8 cellular contexts compared by ENCODE assay signal in the genomic region with DNA sequence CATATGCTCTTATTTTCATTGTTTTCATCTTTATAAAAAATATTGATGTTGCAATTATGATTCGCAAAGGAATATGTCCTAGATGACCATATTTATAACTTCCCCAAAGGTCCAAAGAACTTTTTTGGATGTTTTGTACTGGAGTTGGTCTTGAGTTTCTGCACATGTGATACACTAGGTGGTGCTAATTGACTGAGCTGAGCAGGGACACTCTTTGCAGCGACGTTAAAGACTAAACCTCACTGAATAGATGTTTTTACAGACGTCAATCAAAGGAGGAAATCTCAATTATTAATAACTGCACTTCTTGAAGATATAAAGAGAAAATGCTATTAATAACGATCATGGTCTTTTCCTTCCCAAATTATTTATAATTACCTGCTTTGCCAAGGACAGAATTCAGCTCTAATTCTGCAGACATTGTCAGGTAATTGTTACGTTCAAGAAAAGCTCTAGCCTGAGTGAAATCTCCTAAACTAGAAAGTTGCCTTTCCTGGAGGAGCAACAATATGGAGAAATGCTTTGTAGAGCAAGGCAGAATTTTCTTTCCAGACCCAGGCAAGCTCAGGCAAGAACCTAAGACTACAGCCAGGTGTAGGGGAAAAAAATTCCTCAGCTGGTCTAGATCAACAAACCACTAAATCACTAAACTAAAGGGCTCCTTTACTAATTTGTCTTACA.
DNase-seq lines count a peak whose midpoint lies in the region; ATAC-seq and TF ChIP-seq lines count a peak whose summit lies in the region.

No MANE protein-coding gene starts in this region.

- no peak overlapping the region for H3K4me2 ChIP-seq in MM.1S (ENCODE audit: low read depth, low read length)

- TF ChIP-seq CTCF in 22Rv1 (IDR thresholded peaks at IDR 0.05), result peak; percentile 85
- TF ChIP-seq CTCF in MM.1S (IDR thresholded peaks at IDR 0.05; ENCODE audit: low read length), result peak; percentile 88
- TF ChIP-seq CTCF in right lobe of liver (IDR thresholded peaks at IDR 0.05), result peak; percentile 57 to 68 (median 64)

- H3K9me3 ChIP-seq in MM.1S (replicated peaks; ENCODE audit: insufficient read depth, low read length) (no peaks in the 10 kb centered on the region), right lobe of liver (no peaks in the 10 kb centered on the region)

- H4K20me1 ChIP-seq in MM.1S (ENCODE audit: insufficient read depth, low read length), result no peaks in the 10 kb centered on the region

- H3K9me2 ChIP-seq in MM.1S (replicated peaks; ENCODE audit: insufficient read depth, low read length), result no peaks in the 10 kb centered on the region

- H3K36me3 ChIP-seq in MM.1S (replicated peaks; ENCODE audit: insufficient read depth, low read length) (no peaks in the 10 kb centered on the region), right lobe of liver (no peaks in the 10 kb centered on the region)

- H3K4me3 ChIP-seq in MM.1S (ENCODE audit: low read length), result no peak overlapping the region
- no peak overlapping the region for H3K4me3 ChIP-seq in right lobe of liver

- no peak overlapping the region for H3K9ac ChIP-seq in MM.1S (ENCODE audit: low read length)

- H3K4me1 ChIP-seq in MM.1S (ENCODE audit: low read length) (peaks cover 12% of the 10 kb centered on the region; the same call in 1 of the 2 replicates), right lobe of liver (no peaks in the 10 kb centered on the region)

- H2AFZ ChIP-seq in MM.1S (ENCODE audit: low read length), result no peak overlapping the region

- 13% methylated on average over 6 of the region's 6 CpGs for WGBS in right lobe of liver (ENCODE audit: insufficient coverage, low coverage, low lambda C conversion rate, missing lambda C conversion rate)

- TF ChIP-seq POLR2A in right lobe of liver (IDR thresholded peaks at IDR 0.05), result no peak

- peak; percentile 83 to 85 (median 84) for ATAC-seq in right lobe of liver
- no peak for ATAC-seq in GM21360 (IDR thresholded peaks at IDR 0.05; ENCODE audit: unreplicated experiment)

- no peaks in the 10 kb centered on the region for H3K79me2 ChIP-seq in MM.1S (ENCODE audit: low read length)

- no peaks in the 10 kb centered on the region for H3F3A ChIP-seq in MM.1S (ENCODE audit: insufficient read depth, low read length)

- intact Hi-C loops in right lobe of liver (cut with DNase I), result no loop called here

- H3K27me3 ChIP-seq in MM.1S (replicated peaks; ENCODE audit: insufficient read depth, low read length), result no peaks in the 10 kb centered on the region
- no peaks in the 10 kb centered on the region for H3K27me3 ChIP-seq in right lobe of liver

- no peak overlapping the region for H3K27ac ChIP-seq in 22Rv1
- H3K27ac ChIP-seq in MM.1S (ENCODE audit: low read length), result no peak overlapping the region
- no peak overlapping the region for H3K27ac ChIP-seq in right lobe of liver

- DNase-seq in Daoy (ENCODE audit: low read depth) (peak; percentile 20), MM.1S (peak; percentile 62), astrocyte of the hippocampus (ENCODE audit: low read depth, low spot score) (peak; percentile 69), right lobe of liver (no peak), GM19238 (ENCODE audit: insufficient read length, low spot score) (no peak)
- DNase-seq in activated naive CD4-positive, alpha-beta T cell treated with Interleukin-2 at 50 U/mL for 16 hours, result no peak

Comparison
In these comparisons a context has a peak if more than half of its experiments do, and no peak if none do; other contexts are left out.
1. DNase-seq: peak in Daoy (single experiment), MM.1S (single experiment) and astrocyte of the hippocampus (single experiment); none in right lobe of liver (0 of 3), GM19238 (single experiment) and activated naive CD4-positive, alpha-beta T cell treated with Interleukin-2 at 50 U/mL for 16 hours (single experiment).
2. Peak in every context shown above with its lines, with median percentiles within 50 percentile points of each other: CTCF ChIP-seq.